19 cellular contexts compared by ENCODE assay signal in the genomic region with DNA sequence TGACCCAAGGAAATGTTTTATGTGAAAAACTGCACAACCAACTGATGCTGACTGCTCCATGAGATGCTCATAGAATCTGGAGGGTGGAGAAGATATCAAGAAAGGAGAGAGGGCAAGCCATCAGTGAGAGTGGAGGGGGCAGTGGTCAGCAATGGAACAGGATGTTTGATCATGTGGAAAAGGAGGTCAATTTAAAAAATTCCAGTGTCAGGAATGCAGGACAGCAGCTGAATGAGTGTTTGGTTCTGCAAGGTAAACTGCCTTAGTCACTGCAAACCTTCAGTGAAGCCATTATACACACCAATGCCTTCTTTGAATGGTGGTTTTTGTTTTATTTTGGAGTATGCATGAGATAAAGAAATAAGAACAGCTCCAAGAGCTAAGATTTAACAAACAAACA.
DNase-seq lines count a peak whose midpoint lies in the region; ATAC-seq lines count a peak whose summit lies in the region.
"Had no signal": no experiment of that assay in that cellular context is flagged by ENCODE, and none has a peak within 500 bp of the region (broad histone marks: within the 10 kb centered on the region; RNA-seq: fewer than 3 reads in every experiment).

No MANE protein-coding gene starts in this region.

- no peak overlapping the region for H2BK5ac ChIP-seq in neuronal stem cell (ENCODE audit: low read length)

- ATAC-seq in HG02981 (IDR thresholded peaks at IDR 0.05; ENCODE audit: unreplicated experiment) = no peak
- ATAC-seq in left colon = no peak
- ATAC-seq: CD8-positive, alpha-beta T cell; GM12878 had no signal

- no peak overlapping the region for H4K91ac ChIP-seq in neuronal stem cell (ENCODE audit: low read depth, low read length, poor library complexity)

- no peak overlapping the region for H2AK5ac ChIP-seq in neuronal stem cell (ENCODE audit: low read depth, low read length)

- no peak overlapping the region for H2BK12ac ChIP-seq in neuronal stem cell (ENCODE audit: low read length)

- no peak overlapping the region for H2BK120ac ChIP-seq in neuronal stem cell (ENCODE audit: low read depth, low read length)

- H3K9me3 ChIP-seq in neuronal stem cell (replicated peaks in 1 of 2; ENCODE audit: control insufficient read depth in 2 of 2, insufficient read depth in 1 of 2, low read depth in 1 of 2, low read length in 2 of 2) = no peaks in the 10 kb centered on the region
- H3K9me3 ChIP-seq: BLaER1 treated with 17β-estradiol and CSF1 and Interleukin-3, amounts not matched to agents 10 nM and 100 nM; HAP-1 had no signal

- no peak overlapping the region for H4K8ac ChIP-seq in neuronal stem cell (ENCODE audit: low read depth, low read length)

- DNase-seq in ACHN = peak; percentile 36
- DNase-seq in astrocyte of the hippocampus (ENCODE audit: low read depth, low spot score) = peak; percentile 59
- DNase-seq in kidney glomerular epithelial cell (lab: John Stamatoyannopoulos, UW) = peak; percentile 90
- DNase-seq in neuronal stem cell (ENCODE audit: low spot score) = peak; percentile 14
- DNase-seq in left colon = no peak
- DNase-seq in activated gamma-delta T cell treated with Interleukin-2 at 50 U/mL for 16 hours = no peak
- DNase-seq: 8988T; CD8-positive, alpha-beta T cell; DMS 273 treated with DMSO at 0.1 percent for 48 hours; DMS53; DND-41; EL; GM23248; IMR-90 had no signal

- no peak overlapping the region for H3K9ac ChIP-seq in neuronal stem cell (ENCODE audit: low read depth, low read length, poor library complexity)
- H3K9ac ChIP-seq: BLaER1 treated with 17β-estradiol and CSF1 and Interleukin-3, amounts not matched to agents 10 nM and 100 nM; GM23248 had no signal

- H2AFZ ChIP-seq in neuronal stem cell (ENCODE audit: low read length) = no peak overlapping the region
- H2AFZ ChIP-seq: GM23248 had no signal

- H2BK15ac ChIP-seq in neuronal stem cell (ENCODE audit: low read length) = no peak overlapping the region

- no peak overlapping the region for H3K4ac ChIP-seq in neuronal stem cell (ENCODE audit: low read length)

- no peak overlapping the region for H3K14ac ChIP-seq in neuronal stem cell (ENCODE audit: low read length)

- H3K36me3 ChIP-seq in neuronal stem cell (replicated peaks in 1 of 2; ENCODE audit: control insufficient read depth in 2 of 2, insufficient read depth in 2 of 2, low read length in 2 of 2) = no peaks in the 10 kb centered on the region
- H3K36me3 ChIP-seq: BLaER1 treated with 17β-estradiol and CSF1 and Interleukin-3, amounts not matched to agents 10 nM and 100 nM; HAP-1 had no signal

- no peak overlapping the region for H3K4me2 ChIP-seq in neuronal stem cell (ENCODE audit: insufficient read depth, low read length, poor library complexity, severe bottlenecking)
- H3K4me2 ChIP-seq: BLaER1 treated with 17β-estradiol and CSF1 and Interleukin-3, amounts not matched to agents 10 nM and 100 nM had no signal

- no peak overlapping the region for H3K18ac ChIP-seq in neuronal stem cell (ENCODE audit: low read length)

- no peaks in the 10 kb centered on the region for H3K79me1 ChIP-seq in neuronal stem cell (ENCODE audit: low read depth, low read length)

- peaks cover 0 to 6% of the 10 kb centered on the region in 2 donors for H3K4me1 ChIP-seq in neuronal stem cell (ENCODE audit: control insufficient read depth in 2 of 2, insufficient read depth in 1 of 2, low read depth in 1 of 2, low read length in 2 of 2)
- H3K4me1 ChIP-seq: BLaER1 treated with 17β-estradiol and CSF1 and Interleukin-3, amounts not matched to agents 10 nM and 100 nM; HAP-1 had no signal

- intact Hi-C loops in left colon (cut with DNase I, micrococcal nuclease) = no loop called here

- no peaks in the 10 kb centered on the region for H3K27me3 ChIP-seq in neuronal stem cell (ENCODE audit: control insufficient read depth in 3 of 3, insufficient read depth in 3 of 3, low read depth in 1 of 3, low read length in 3 of 3)
- H3K27me3 ChIP-seq: BLaER1 treated with 17β-estradiol and CSF1 and Interleukin-3, amounts not matched to agents 10 nM and 100 nM had no signal

- in situ Hi-C loops in ACHN (cut with HindIII; ENCODE audit: low pct_ligation_motif_present, low pct_unique_long_range_greater_than_20kb, low sequenced_read_pairs) = no loop called here

- H3K27ac ChIP-seq in neuronal stem cell (replicated peaks; ENCODE audit: low read length) = no peak overlapping the region
- H3K27ac ChIP-seq: BLaER1 treated with 17β-estradiol and CSF1 and Interleukin-3, amounts not matched to agents 10 nM and 100 nM; GM23248; HL-60 had no signal

- H3K23ac ChIP-seq in neuronal stem cell (ENCODE audit: low read depth, low read length, poor library complexity) = no peak overlapping the region

- H3K4me3 ChIP-seq in neuronal stem cell (ENCODE audit: low read length in 2 of 2) = no peak overlapping the region
- H3K4me3 ChIP-seq: BLaER1 treated with 17β-estradiol and CSF1 and Interleukin-3, amounts not matched to agents 10 nM and 100 nM; GM12878; GM23248; HAP-1 had no signal

Comparison
In these comparisons a context has a peak if more than half of its experiments do, and no peak if none do; other contexts are left out.
1. DNase-seq: peak in ACHN (single experiment), astrocyte of the hippocampus (single experiment), kidney glomerular epithelial cell (single experiment) and neuronal stem cell (single experiment); none in left colon (0 of 2) and activated gamma-delta T cell treated with Interleukin-2 at 50 U/mL for 16 hours (single experiment).